Comparison of ENCODE assay signal across 35 cellular contexts in the genomic region with DNA sequence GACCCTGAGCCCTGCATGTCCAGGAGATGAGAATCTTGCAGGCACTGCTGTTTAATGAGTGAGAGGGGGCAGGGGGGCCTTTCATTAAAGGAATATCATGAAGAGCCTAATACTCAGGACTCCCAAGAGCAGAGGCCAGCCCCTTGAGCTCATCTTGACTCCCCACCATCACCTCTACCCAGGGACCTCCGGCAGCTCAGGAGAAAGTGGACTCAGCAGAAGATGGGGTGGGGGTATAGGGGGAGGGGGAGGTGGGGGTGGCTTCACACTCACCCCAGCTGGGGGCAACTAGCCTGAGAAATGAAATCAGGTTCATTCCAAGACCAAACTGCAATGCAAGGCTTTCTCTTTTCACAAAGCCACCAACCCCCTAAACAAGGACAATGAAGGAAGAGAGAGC.
"Had no signal": no experiment of that assay in that cellular context is flagged by ENCODE, and none has a peak within 500 bp of the region (broad histone marks: within the 10 kb centered on the region; RNA-seq: fewer than 3 reads in every experiment).

No MANE protein-coding gene starts in this region.

- H3K27me3 ChIP-seq: MG63 had no signal

- H3K9ac ChIP-seq: KMS-11 had no signal

- H3K4me2 ChIP-seq: KMS-11 had no signal

- H3K4me3 ChIP-seq: MG63 had no signal

- H3K27ac ChIP-seq: KMS-11 had no signal

- H3K36me3 ChIP-seq: MG63 had no signal

- DNase-seq: Karpas-422, Kasumi-1, KBM-7, KG1, MG63, MM.1S, MV-4-11, NCI-H1048, NCI-H1092, NCI-H1092 treated with DMSO at 0.1 percent for 48 hours, NCI-H1105, NCI-H1105 treated with DMSO at 0.1 percent for 48 hours, NCI-H1417, NCI-H1417 treated with DMSO at 0.1 percent for 48 hours, NCI-H1436, NCI-H1436 treated with DMSO at 0.1 percent for 48 hours, NCI-H146, NCI-H1694, NCI-H1694 treated with DMSO at 0.1 percent for 48 hours, NCI-H187, NCI-H187 treated with DMSO at 0.1 percent for 48 hours, NCI-H1930, NCI-H2029, NCI-H2029 treated with DMSO at 0.1 percent for 48 hours, NCI-H2081, NCI-H2081 treated with DMSO at 0.1 percent for 48 hours, NCI-H2107, NCI-H2171, NCI-H2171 treated with DMSO at 0.1 percent for 48 hours, NCI-H2227 treated with DMSO at 0.1 percent for 48 hours, NCI-H226, NCI-H345, NCI-H446, NCI-H446 treated with DMSO at 0.1 percent for 48 hours had no signal
